10 cellular contexts compared by ENCODE assay signal in genomic region chr16:12092347-12092882, GRCh38.
DNase-seq lines count a peak whose midpoint lies in the region; ATAC-seq and TF ChIP-seq lines count a peak whose summit lies in the region.
"Had no signal": no experiment of that assay in that cellular context is flagged by ENCODE, and none has a peak within 500 bp of the region (broad histone marks: within the 10 kb centered on the region; RNA-seq: fewer than 3 reads in every experiment).

No MANE protein-coding gene starts in this region.

- H3K27me3 ChIP-seq in lung (ENCODE audit: control insufficient read depth, insufficient read depth): no peaks in the 10 kb centered on the region
- no peaks in the 10 kb centered on the region for H3K27me3 ChIP-seq in body of pancreas

- H3K27ac Mint-ChIP-seq in brain: peak overlapping the region in 4 of 5 experiments; percentile 8 to 79 (median 68)
- H3K27ac Mint-ChIP-seq: activated naive CD4-positive, alpha-beta T cell treated with anti-CD3 and anti-CD28 coated beads for 36 hours had no signal

- no peaks in the 10 kb centered on the region for H3K36me3 Mint-ChIP-seq in brain

- H3K9me3 Mint-ChIP-seq in brain: peaks cover 0 to 2% (median 0%) of the 10 kb centered on the region in 5 experiments
- H3K9me3 Mint-ChIP-seq: activated naive CD4-positive, alpha-beta T cell treated with anti-CD3 and anti-CD28 coated beads for 36 hours had no signal

- H3K4me3 ChIP-seq in AG09309 (ENCODE audit: control insufficient read depth, low read depth, low read length) (no peak overlapping the region), HFF-Myc (replicated peaks; ENCODE audit: low read depth, low read length) (no peak overlapping the region), lung (no peak overlapping the region), body of pancreas (no peak overlapping the region)

- DNase-seq in AG09309 (ENCODE audit: low read depth) (peak; percentile 69), HFF-Myc (ENCODE audit: extremely low read depth, low read depth) (peak; percentile 50), lung (ENCODE audit: low spot score) (peak; percentile 55), substantia nigra (lab: John Stamatoyannopoulos, UW) (no peak), body of pancreas (no peak), erythroblast (lab: John Stamatoyannopoulos, UW) (no peak)
- DNase-seq in stimulated activated CD4-positive, alpha-beta T cell treated with anti-CD3 and anti-CD28 coated beads, Interleukin-2, amount 100 ng/mL, for 48 hours: no peak
- DNase-seq: activated naive CD4-positive, alpha-beta T cell treated with anti-CD3 and anti-CD28 coated beads for 36 hours; stimulated activated CD4-positive, alpha-beta T cell treated with anti-CD3 and anti-CD28 coated beads, Interleukin-1b, Interleukin-23, amount 100 ng/mL, for 48 hours had no signal

- no peak for TF ChIP-seq POLR2A in body of pancreas (IDR thresholded peaks at IDR 0.05)
- no peak for TF ChIP-seq POLR2A in erythroblast (IDR thresholded peaks at IDR 0.05; ENCODE audit: low read length)

- intact Hi-C loops in body of pancreas (cut with DNase I): loop anchor here (10.0 kb wide), 1 partner anchor 162 kb away; no protein-coding TSS in a partner anchor

- peaks cover 89% of the 10 kb centered on the region for H3K4me1 Mint-ChIP-seq in brain

- H3K9me3 ChIP-seq in lung (ENCODE audit: control insufficient read depth in 2 of 2, insufficient read depth in 1 of 2, low read length in 1 of 2): no peaks in the 10 kb centered on the region
- H3K9me3 ChIP-seq in body of pancreas: no peaks in the 10 kb centered on the region

- peaks cover 9% of the 10 kb centered on the region for H3K27me3 Mint-ChIP-seq in brain

- peak; percentile 19 for ATAC-seq in lung (ENCODE audit: insufficient read depth, low FRiP score)
- no peak for ATAC-seq in body of pancreas

- no peak overlapping the region for H3K4me3 Mint-ChIP-seq in brain
- H3K4me3 Mint-ChIP-seq: activated naive CD4-positive, alpha-beta T cell treated with anti-CD3 and anti-CD28 coated beads for 36 hours had no signal

- peak overlapping the region in 1 of 2 donors; percentile 61 for H3K27ac ChIP-seq in lung (ENCODE audit: low read depth in 1 of 2, low read length in 1 of 2)
- no peak overlapping the region for H3K27ac ChIP-seq in substantia nigra (ENCODE audit: low read depth, low read length, poor library complexity, severe bottlenecking)
- no peak overlapping the region for H3K27ac ChIP-seq in body of pancreas

- H3K36me3 ChIP-seq in lung (ENCODE audit: control insufficient read depth in 2 of 2, insufficient read depth in 2 of 2, low read length in 2 of 2) (no peaks in the 10 kb centered on the region), body of pancreas (replicated peaks in 1 of 2; ENCODE audit: insufficient read depth in 1 of 2, low read depth in 2 of 2) (no peaks in the 10 kb centered on the region)

- WGBS in lung, 2 donors: 48 to 67% methylated on average over 7 of the region's 7 CpGs
- WGBS in body of pancreas, 2 donors: 53 to 61% methylated on average over 6 to 7 of the region's 7 CpGs

- H3K4me1 ChIP-seq in lung (ENCODE audit: control insufficient read depth in 2 of 2, insufficient read depth in 2 of 2, low read length in 2 of 2) (peaks cover 17 to 20% of the 10 kb centered on the region in 2 donors), body of pancreas (peaks cover 5% of the 10 kb centered on the region)

- no peak for TF ChIP-seq CTCF in AG09309 (IDR thresholded peaks at IDR 0.05; ENCODE audit: control insufficient read depth, insufficient read depth, low read depth, low read length, missing control alignments)
- TF ChIP-seq CTCF in HFF-Myc (IDR thresholded peaks at IDR 0.05; ENCODE audit: low read depth, low read length, missing control alignments): no peak
- TF ChIP-seq CTCF in brain (conservative IDR thresholded peaks at IDR 0.05): no peak
- TF ChIP-seq CTCF in lung (IDR thresholded peaks at IDR 0.05; ENCODE audit: control extremely low read depth, extremely low read depth): no peak
- no peak for TF ChIP-seq CTCF in body of pancreas (IDR thresholded peaks at IDR 0.05)

Comparison
In these comparisons a context has a peak if more than half of its experiments do, and no peak if none do; other contexts are left out.
1. DNase-seq: peak in AG09309 (single experiment), HFF-Myc (single experiment) and lung (single experiment); none in substantia nigra (0 of 49), body of pancreas (0 of 4), erythroblast (0 of 2) and stimulated activated CD4-positive, alpha-beta T cell treated with anti-CD3 and anti-CD28 coated beads, Interleukin-2, amount 100 ng/mL, for 48 hours (0 of 2).